9 cellular contexts compared by ENCODE assay signal in the genomic region with DNA sequence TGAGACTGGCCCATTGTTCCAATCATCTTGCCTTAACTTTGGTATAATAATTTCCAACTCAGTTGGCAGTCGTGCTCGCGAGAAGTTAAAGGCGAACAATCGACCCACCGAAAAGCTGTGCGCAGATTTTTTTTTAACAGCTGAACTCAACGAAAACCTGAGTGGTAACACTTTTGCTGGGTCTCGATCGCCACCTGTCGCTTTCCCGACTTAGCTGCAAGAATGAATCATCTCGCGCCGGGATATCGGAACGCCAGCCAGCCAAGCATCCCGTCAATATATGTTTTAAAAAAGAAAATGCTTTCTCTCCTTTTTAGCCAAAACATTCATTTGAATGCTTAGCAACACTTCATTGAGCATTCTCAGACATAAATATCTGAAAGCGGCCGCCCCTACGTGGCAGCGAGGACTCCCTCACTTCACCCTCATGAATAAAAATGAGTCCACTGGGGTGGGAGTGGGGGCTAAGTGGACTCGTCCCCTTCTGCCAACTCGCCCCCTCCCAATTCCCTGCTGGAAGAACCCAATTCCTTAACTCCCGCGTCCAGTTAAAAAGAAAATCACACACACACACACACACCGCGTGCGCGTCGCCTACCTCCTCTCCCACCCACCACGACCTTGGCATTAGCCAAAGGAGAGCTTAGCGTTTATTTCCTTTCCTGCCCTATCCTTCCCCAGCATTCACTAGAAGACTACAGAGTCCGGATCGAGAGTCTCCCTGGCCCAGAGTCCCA. TPM values are rescaled to one million over a fixed set of nuclear protein-coding genes. Genes with fewer than 3 reads are reported as not detected.
DNase-seq lines count a peak whose midpoint lies in the region; ATAC-seq and TF ChIP-seq lines count a peak whose summit lies in the region.
"Had no signal": no experiment of that assay in that cellular context is flagged by ENCODE, and none has a peak within 500 bp of the region (broad histone marks: within the 10 kb centered on the region; RNA-seq: fewer than 3 reads in every experiment).

No MANE protein-coding gene starts in this region.

- H3K27ac ChIP-seq in right atrium auricular region = peak overlapping the region; percentile 65 to 71
- no peak overlapping the region for H3K27ac ChIP-seq in trophoblast cell (ENCODE audit: low read depth, low read length)

- H3K36me3 ChIP-seq in NT2/D1 (ENCODE audit: insufficient read depth, insufficient read length, low read length) (no peaks in the 10 kb centered on the region), right atrium auricular region (no peaks in the 10 kb centered on the region), trophoblast cell (ENCODE audit: control insufficient read depth in 1 of 2, insufficient read depth in 2 of 2, low read length in 2 of 2) (no peaks in the 10 kb centered on the region)

- peaks cover 9% of the 10 kb centered on the region for H3K79me1 ChIP-seq in trophoblast cell (ENCODE audit: low read length)

- peak overlapping the region; percentile 58 for H3K4ac ChIP-seq in trophoblast cell (ENCODE audit: low read depth, low read length)

- peak overlapping the region; percentile 57 for H3K4me3 ChIP-seq in NT2/D1 (ENCODE audit: insufficient read length, low read depth)
- peak overlapping the region; percentile 90 for H3K4me3 ChIP-seq in astrocyte of the cerebellum (ENCODE audit: low read depth, low read length)
- peak overlapping the region; percentile 43 to 57 for H3K4me3 ChIP-seq in right atrium auricular region
- peak overlapping the region; percentile 79 for H3K4me3 ChIP-seq in trophoblast cell (ENCODE audit: low read depth, low read length)

- H4K12ac ChIP-seq in trophoblast cell (ENCODE audit: low read depth, low read length) = no peak overlapping the region

- peak; percentile 61 for DNase-seq in Caki2 (ENCODE audit: low read depth)
- peak; percentile 67 for DNase-seq in HK-2 (ENCODE audit: unreplicated experiment)
- no peak for DNase-seq in NT2/D1 (ENCODE audit: low read depth, low spot score)
- peak; percentile 94 for DNase-seq in astrocyte of the cerebellum (ENCODE audit: low read depth)
- peak; percentile 86 for DNase-seq in right atrium auricular region (ENCODE audit: low spot score)
- peak; percentile 79 to 87 for DNase-seq in trophoblast cell

- no CpG with 5 or more reads among the region's 35 CpGs for WGBS in trophoblast cell (ENCODE audit: extremely low coverage, insufficient coverage, insufficient read length)

- in situ Hi-C loops in Caki2 (cut with HindIII; ENCODE audit: low pct_unique_long_range_greater_than_20kb, low sequenced_read_pairs) (no loop called here), astrocyte of the cerebellum (cut with HindIII; ENCODE audit: low sequenced_read_pairs) (loop anchor here (25.0 kb wide), 3 partner anchors 792 to 1242 kb away; no protein-coding TSS in a partner anchor)

- H3K9ac ChIP-seq in NT2/D1 (ENCODE audit: insufficient read length, low read depth) (peak overlapping the region; percentile 61), trophoblast cell (ENCODE audit: low read length) (peak overlapping the region; percentile 74)

- H3K4me2 ChIP-seq in trophoblast cell (ENCODE audit: low read length) = peak overlapping the region; percentile 78

- H3K9me3 ChIP-seq in NT2/D1 (ENCODE audit: insufficient read depth, low read length) = no peaks in the 10 kb centered on the region
- no peaks in the 10 kb centered on the region for H3K9me3 ChIP-seq in right atrium auricular region
- no peaks in the 10 kb centered on the region for H3K9me3 ChIP-seq in trophoblast cell (ENCODE audit: insufficient read depth, low read depth, low read length)

- H2BK5ac ChIP-seq in trophoblast cell (ENCODE audit: low read depth, low read length, poor library complexity) = no peak overlapping the region

- H3K14ac ChIP-seq in trophoblast cell (ENCODE audit: low read length) = peak overlapping the region; percentile 60

- H2BK120ac ChIP-seq in trophoblast cell (ENCODE audit: insufficient read depth, low read length, poor library complexity) = peak overlapping the region; percentile 60

- no peak overlapping the region for H4K8ac ChIP-seq in trophoblast cell (ENCODE audit: low read depth, low read length)

- no peak overlapping the region for H4K91ac ChIP-seq in trophoblast cell (ENCODE audit: low read depth, low read length)

- H3K4me1 ChIP-seq in NT2/D1 (ENCODE audit: insufficient read depth, insufficient read length) (no peaks in the 10 kb centered on the region), right atrium auricular region (peaks cover 0 to 60% of the 10 kb centered on the region in 2 donors), trophoblast cell (ENCODE audit: control insufficient read depth in 1 of 2, insufficient read depth in 2 of 2, low read length in 2 of 2) (peaks cover 27 to 40% of the 10 kb centered on the region in 2 experiments)

- no peak overlapping the region for H3K23ac ChIP-seq in trophoblast cell (ENCODE audit: low read length)

- peak overlapping the region; percentile 23 for H2AFZ ChIP-seq in trophoblast cell (ENCODE audit: insufficient read depth, low read length, poor library complexity)

- H3K79me2 ChIP-seq in trophoblast cell (ENCODE audit: control insufficient read depth, insufficient read depth, low read length, poor library complexity) = peaks cover 2% of the 10 kb centered on the region

- H3K27me3 ChIP-seq in NT2/D1 (ENCODE audit: insufficient read depth, insufficient read length) = peaks cover 83% of the 10 kb centered on the region
- H3K27me3 ChIP-seq in right atrium auricular region = no peaks in the 10 kb centered on the region
- peaks cover 17% of the 10 kb centered on the region for H3K27me3 ChIP-seq in trophoblast cell (ENCODE audit: insufficient read depth, low read length)

- ATAC-seq in GM21825 (IDR thresholded peaks at IDR 0.05; ENCODE audit: unreplicated experiment) = no peak
- no peak for ATAC-seq in HG02642 (IDR thresholded peaks at IDR 0.05; ENCODE audit: poor library complexity, unreplicated experiment)

- H3K18ac ChIP-seq in trophoblast cell (ENCODE audit: low read length) = peak overlapping the region; percentile 59

- peak; percentile 83 for TF ChIP-seq CTCF in astrocyte of the cerebellum (IDR thresholded peaks at IDR 0.05; ENCODE audit: low read depth, low read length, missing control alignments)
- TF ChIP-seq CTCF in right atrium auricular region (IDR thresholded peaks at IDR 0.05) = peak; percentile 50 to 85

- H2BK12ac ChIP-seq in trophoblast cell (ENCODE audit: low read length) = peak overlapping the region; percentile 65

- no peak overlapping the region for H2AK5ac ChIP-seq in trophoblast cell (ENCODE audit: low read length)

RNA-seq across cellular contexts. Expression of a gene that starts 1.5 kb away (rescaled TPM):
- 6.2 and 6.7 TPM in 2 replicates for total RNA-seq in Caki2 (2014; rRNA removed; shearing (Covaris generic); ENCODE audit: low replicate concordance)
- total RNA-seq in right atrium auricular region = 10 to 100 TPM; 28.6 to 29.7 TPM
- 38.5 and 39.9 TPM in 2 replicates for polyA plus RNA-seq in trophoblast cell (2013)
- total RNA-seq: T-helper 1 cell treated with Interleukin-12 subunit alpha and Interleukin-12 subunit beta and Interleukin-4 antibody, amounts not matched to agents 30 ng/mL and 1 ng/mL, for 36 hours had no signal

RNA-seq across cellular contexts. Expression of a gene that starts 39.2 kb away (rescaled TPM):
- total RNA-seq in Caki2 (2014; rRNA removed; shearing (Covaris generic); ENCODE audit: low replicate concordance) = 155 and 246 TPM in 2 replicates
- 1,000 to 10,000 TPM in 1 of 2 donors, 100 to 1,000 TPM in 1; 647 to 2,028 TPM for total RNA-seq in right atrium auricular region
- 835 and 927 TPM in 2 replicates for polyA plus RNA-seq in trophoblast cell (2013)
